In the genomic region with DNA sequence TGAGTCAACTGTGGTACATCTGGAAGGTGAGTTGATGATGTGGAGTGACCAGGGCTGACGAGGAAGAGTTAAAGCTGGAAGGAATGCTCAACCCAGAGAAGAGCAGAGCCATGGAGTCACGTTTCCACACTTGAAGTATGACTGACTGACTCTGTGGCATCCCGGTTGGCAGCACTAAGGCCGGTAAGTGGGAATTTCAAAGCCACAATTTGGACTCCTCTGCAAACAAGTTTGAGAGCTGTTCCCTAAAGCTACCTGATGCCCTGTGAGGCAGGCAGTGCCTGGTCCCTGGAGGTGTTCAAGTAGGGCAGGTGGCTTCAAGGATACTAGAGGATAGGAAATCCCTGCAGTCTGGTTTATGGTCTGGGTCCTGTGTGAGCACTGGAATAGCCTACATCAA, we compare ENCODE assay signal across 8 cellular contexts.
DNase-seq lines count a peak whose midpoint lies in the region; ATAC-seq lines count a peak whose summit lies in the region.

No MANE protein-coding gene starts in this region.

- H3K4me3 Mint-ChIP-seq in activated CD8-positive, alpha-beta T cell treated with anti-CD3 and anti-CD28 coated beads, Interleukin-2, amount 10 ng/mL, durations not matched to agents 7 days and 5 days, result peak overlapping the region; percentile 71
- H3K4me3 Mint-ChIP-seq in stimulated activated naive B cell treated with anti-CD40 and anti-IgM and Interleukin-4, amounts not matched to agents 10 μg/mL and 1 μg/mL and 100 μg/mL, for 72 hours, result peak overlapping the region; percentile 85 to 94

- DNase-seq in Right ventricle myocardium inferior (ENCODE audit: missing footprints), result no peak
- no peak for DNase-seq in cardiac septum (ENCODE audit: low spot score)
- no peak for DNase-seq in activated CD8-positive, alpha-beta T cell treated with anti-CD3 and anti-CD28 coated beads, Interleukin-2, amount 10 ng/mL, durations not matched to agents 7 days and 5 days
- no peak for DNase-seq in stimulated activated naive B cell treated with anti-CD40 and anti-IgM and Interleukin-4, amounts not matched to agents 10 μg/mL and 1 μg/mL and 100 μg/mL, for 72 hours
- DNase-seq in COLO829 (ENCODE audit: low spot score), result no peak
- no peak for DNase-seq in T-helper 9 cell

- peak overlapping the region; percentile 73 for H3K27ac Mint-ChIP-seq in activated CD8-positive, alpha-beta T cell treated with anti-CD3 and anti-CD28 coated beads, Interleukin-2, amount 10 ng/mL, durations not matched to agents 7 days and 5 days
- H3K27ac Mint-ChIP-seq in stimulated activated naive B cell treated with anti-CD40 and anti-IgM and Interleukin-4, amounts not matched to agents 10 μg/mL and 1 μg/mL and 100 μg/mL, for 72 hours, result peak overlapping the region; percentile 89

- H3K27me3 ChIP-seq in iPS-15b (ENCODE audit: control insufficient read depth, insufficient read depth, low read length), result peaks cover 12% of the 10 kb centered on the region

- POLR2A ChIA-PET in activated CD8-positive, alpha-beta T cell treated with anti-CD3 and anti-CD28 coated beads, Interleukin-2, amount 10 ng/mL, durations not matched to agents 7 days and 5 days (lab: Charles Lee), result interaction anchor here (1.0 kb wide), 1 partner anchor 9 kb away, joined by 4 read pairs; no protein-coding TSS in a partner anchor

- CTCF ChIA-PET in activated CD8-positive, alpha-beta T cell treated with anti-CD3 and anti-CD28 coated beads, Interleukin-2, amount 10 ng/mL, durations not matched to agents 7 days and 5 days (lab: Charles Lee), result interaction anchor here (1.0 to 2.0 kb wide), 14 partner anchors 9 to 725 kb away, joined by 3 to 14 read pairs (median 6); no protein-coding TSS in a partner anchor

- H3K9ac ChIP-seq in iPS-15b (ENCODE audit: low read depth, low read length), result peak overlapping the region; percentile 76

- H3K9me3 Mint-ChIP-seq in activated CD8-positive, alpha-beta T cell treated with anti-CD3 and anti-CD28 coated beads, Interleukin-2, amount 10 ng/mL, durations not matched to agents 7 days and 5 days (ENCODE audit: insufficient read depth), result no peaks in the 10 kb centered on the region
- H3K9me3 Mint-ChIP-seq in stimulated activated naive B cell treated with anti-CD40 and anti-IgM and Interleukin-4, amounts not matched to agents 10 μg/mL and 1 μg/mL and 100 μg/mL, for 72 hours, result no peaks in the 10 kb centered on the region

- intact Hi-C loops in Right ventricle myocardium inferior (cut with DNase I), result loop anchor here (5.0 kb wide), 1 partner anchor 157 kb away; no protein-coding TSS in a partner anchor
- intact Hi-C loops in cardiac septum (cut with DNase I), result loop anchor here (5.0 kb wide), 1 partner anchor 157 kb away; no protein-coding TSS in a partner anchor

- H3K27me3 Mint-ChIP-seq in activated CD8-positive, alpha-beta T cell treated with anti-CD3 and anti-CD28 coated beads, Interleukin-2, amount 10 ng/mL, durations not matched to agents 7 days and 5 days (ENCODE audit: low read depth), result peaks cover 2% of the 10 kb centered on the region
- H3K27me3 Mint-ChIP-seq in stimulated activated naive B cell treated with anti-CD40 and anti-IgM and Interleukin-4, amounts not matched to agents 10 μg/mL and 1 μg/mL and 100 μg/mL, for 72 hours, result peaks cover 0 to under 1% of the 10 kb centered on the region in 2 donors

- H3K4me3 ChIP-seq in iPS-15b (ENCODE audit: low read depth, low read length), result peak overlapping the region; percentile 62

- peak; percentile 6 for ATAC-seq in Right ventricle myocardium inferior
- peak; percentile 24 for ATAC-seq in activated CD8-positive, alpha-beta T cell treated with anti-CD3 and anti-CD28 coated beads, Interleukin-2, amount 10 ng/mL, durations not matched to agents 7 days and 5 days
- peak; percentile 4 to 6 for ATAC-seq in stimulated activated naive B cell treated with anti-CD40 and anti-IgM and Interleukin-4, amounts not matched to agents 10 μg/mL and 1 μg/mL and 100 μg/mL, for 72 hours (replicated peaks)
- no peak for ATAC-seq in HG03280 (IDR thresholded peaks at IDR 0.05; ENCODE audit: unreplicated experiment)

- peaks cover 13% of the 10 kb centered on the region for H3K4me1 ChIP-seq in iPS-15b (ENCODE audit: control insufficient read depth, insufficient read depth, low read length)

- H3K36me3 ChIP-seq in iPS-15b (ENCODE audit: control insufficient read depth, insufficient read depth, low read length), result no peaks in the 10 kb centered on the region

- H3K36me3 Mint-ChIP-seq in activated CD8-positive, alpha-beta T cell treated with anti-CD3 and anti-CD28 coated beads, Interleukin-2, amount 10 ng/mL, durations not matched to agents 7 days and 5 days (ENCODE audit: low read depth), result peaks cover 39% of the 10 kb centered on the region
- H3K36me3 Mint-ChIP-seq in stimulated activated naive B cell treated with anti-CD40 and anti-IgM and Interleukin-4, amounts not matched to agents 10 μg/mL and 1 μg/mL and 100 μg/mL, for 72 hours, result peaks cover 3 to 4% of the 10 kb centered on the region in 2 donors

- H3K9me3 ChIP-seq in iPS-15b (ENCODE audit: control insufficient read depth, insufficient read depth, low read length), result no peaks in the 10 kb centered on the region

- peaks cover 34% of the 10 kb centered on the region for H3K4me1 Mint-ChIP-seq in activated CD8-positive, alpha-beta T cell treated with anti-CD3 and anti-CD28 coated beads, Interleukin-2, amount 10 ng/mL, durations not matched to agents 7 days and 5 days (ENCODE audit: low read depth)
- H3K4me1 Mint-ChIP-seq in stimulated activated naive B cell treated with anti-CD40 and anti-IgM and Interleukin-4, amounts not matched to agents 10 μg/mL and 1 μg/mL and 100 μg/mL, for 72 hours, result peaks cover 13 to 25% of the 10 kb centered on the region in 2 donors
